In genomic region chr10:51108404-51108803, GRCh38 we compare ENCODE assay signal across 18 cellular contexts. TPM values are rescaled to one million over a fixed set of nuclear protein-coding genes. Genes with fewer than 3 reads are reported as not detected.
"Had no signal": no experiment of that assay in that cellular context is flagged by ENCODE, and none has a peak within 500 bp of the region (broad histone marks: within the 10 kb centered on the region; RNA-seq: fewer than 3 reads in every experiment).

No MANE protein-coding gene starts in this region.

- H3K4me1 ChIP-seq: spleen had no signal

- DNase-seq: activated CD4-positive, alpha-beta T cell treated with anti-CD3 and anti-CD28 coated beads for 36 hours; activated CD4-positive, alpha-beta T cell treated with anti-CD3 and anti-CD28 coated beads, Interleukin-2, amount 50 U/mL, for 4 hours; activated CD4-positive, CD25-positive, alpha-beta regulatory T cell; activated naive CD4-positive, alpha-beta T cell; activated T-cell treated with anti-CD3 and anti-CD28 coated beads for 4 hours; activated T-cell treated with anti-CD3 and anti-CD28 coated beads, Interleukin-2, amount 50 U/mL, for 72 hours; dermis blood vessel endothelial cell; effector CD4-positive, alpha-beta T cell; foreskin keratinocyte; left ventricle myocardium inferior; retina; spleen; upper lobe of left lung had no signal

- ATAC-seq: activated CD4-positive, alpha-beta T cell treated with anti-CD3 and anti-CD28 coated beads for 36 hours; activated naive CD4-positive, alpha-beta T cell treated with anti-CD3 and anti-CD28 coated beads, Interleukin-2, amount 50 U/mL, for 72 hours; activated T-cell treated with anti-CD3 and anti-CD28 coated beads, Interleukin-2, amount 50 U/mL, for 72 hours; foreskin keratinocyte had no signal

- H3K4me3 ChIP-seq: esophagus muscularis mucosa, left ventricle myocardium inferior, spleen, thoracic aorta, upper lobe of left lung, vagina had no signal

- H3K9me3 ChIP-seq: esophagus muscularis mucosa, left ventricle myocardium inferior, spleen, thoracic aorta, upper lobe of left lung, vagina had no signal

- H3K27ac ChIP-seq: esophagus muscularis mucosa, foreskin keratinocyte, left ventricle myocardium inferior, spleen, thoracic aorta, upper lobe of left lung, vagina had no signal

- H3K36me3 ChIP-seq: esophagus muscularis mucosa, left ventricle myocardium inferior, spleen, thoracic aorta, upper lobe of left lung, vagina had no signal

- H3K27me3 ChIP-seq: esophagus muscularis mucosa, foreskin keratinocyte, spleen, upper lobe of left lung, vagina had no signal

RNA-seq across cellular contexts. Expression of gene PRKG1, which starts 34.1 kb away (rescaled TPM):
- total RNA-seq: activated CD4-positive, alpha-beta T cell treated with anti-CD3 and anti-CD28 coated beads for 36 hours; activated naive CD4-positive, alpha-beta T cell treated with anti-CD3 and anti-CD28 coated beads, Interleukin-2, amount 50 U/mL, for 72 hours; activated T-cell treated with anti-CD3 and anti-CD28 coated beads, Interleukin-2, amount 50 U/mL, for 72 hours; T-helper 1 cell treated with Interleukin-12 subunit alpha and Interleukin-12 subunit beta and Interleukin-4 antibody, amounts not matched to agents 30 ng/mL and 1 ng/mL, for 36 hours had no signal
